24 cellular contexts compared by ENCODE assay signal in the genomic region with DNA sequence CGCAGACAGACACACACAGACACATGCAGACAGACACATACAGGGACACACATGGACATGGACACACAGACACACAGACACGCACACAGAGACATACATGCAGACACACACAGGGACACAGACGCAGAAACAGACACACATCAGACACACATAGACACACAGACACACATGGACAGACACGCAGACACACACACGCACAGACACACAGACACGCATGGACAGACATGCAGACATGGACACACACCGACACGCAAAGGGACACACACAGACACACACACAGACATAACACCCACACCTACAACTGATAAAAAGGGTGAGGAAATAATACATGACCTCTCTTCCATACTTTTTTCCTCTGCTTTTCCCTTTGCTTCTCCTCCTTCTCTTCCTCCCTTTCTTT. TPM values are rescaled to one million over a fixed set of nuclear protein-coding genes. Genes with fewer than 3 reads are reported as not detected.
"Had no signal": no experiment of that assay in that cellular context is flagged by ENCODE, and none has a peak within 500 bp of the region (broad histone marks: within the 10 kb centered on the region; RNA-seq: fewer than 3 reads in every experiment).

No MANE protein-coding gene starts in this region.

- FAIRE-seq: RCC 7860 had no signal

- H3K4me1 ChIP-seq: SJSA1 had no signal

- H3K4me3 ChIP-seq: MG63, SJSA1 had no signal

- ATAC-seq: activated CD8-positive, alpha-beta memory T cell treated with anti-CD3 and anti-CD28 coated beads, Interleukin-2, amount 10 ng/mL, durations not matched to agents 7 days and 5 days; SK-N-SH treated with all-trans-retinoic acid at 6 μM for 48 hours had no signal

- H3K27me3 ChIP-seq: MG63 had no signal

- H3K9me3 ChIP-seq: MG63, SJSA1 had no signal

- H3K36me3 ChIP-seq: MG63, SJSA1 had no signal

- DNase-seq: activated B cell treated with CpG ODN at 0.5 μM for 24 hours; activated CD4-positive, alpha-beta T cell treated with anti-CD3 and anti-CD28 coated beads for 1 hour; activated CD4-positive, alpha-beta T cell treated with anti-CD3 and anti-CD28 coated beads, Interleukin-2, amount 10 ng/mL, durations not matched to agents 24 days and 14 days; activated CD4-positive, alpha-beta T cell treated with anti-CD3 and anti-CD28 coated beads, Interleukin-2, amount 50 U/mL, for 48 hours; activated CD8-positive, alpha-beta memory T cell treated with anti-CD3 and anti-CD28 coated beads, Interleukin-2, amount 10 ng/mL, durations not matched to agents 7 days and 5 days; activated effector memory CD4-positive, alpha-beta T cell treated with Interleukin-2 at 50 U/mL for 16 hours; activated naive CD4-positive, alpha-beta T cell; activated T-cell treated with anti-CD3 and anti-CD28 coated beads, Interleukin-2, amount 50 U/mL, for 24 hours; amniotic stem cell; cerebellar nuclear complex; MG63; MV-4-11; NCI-H1092 treated with DMSO at 0.1 percent for 48 hours; NCI-H1417 treated with DMSO at 0.1 percent for 48 hours; NCI-H1694 treated with DMSO at 0.1 percent for 48 hours; NCI-H2029 treated with DMSO at 0.1 percent for 48 hours; NCI-H345; NCI-H510A treated with DMSO at 0.1 percent for 48 hours; NK-92 treated with Interleukin-12 subunit alpha and Interleukin-12 subunit beta, amount 100 ng/mL, for 24 hours; SHP77 had no signal

- H3K27ac ChIP-seq: SJSA1 had no signal

RNA-seq across cellular contexts. Expression of a gene that starts 27.4 kb away (rescaled TPM):
- total RNA-seq: activated CD4-positive, alpha-beta T cell treated with anti-CD3 and anti-CD28 coated beads, Interleukin-2, amount 10 ng/mL, durations not matched to agents 24 days and 14 days; activated CD8-positive, alpha-beta memory T cell treated with anti-CD3 and anti-CD28 coated beads, Interleukin-2, amount 10 ng/mL, durations not matched to agents 7 days and 5 days; activated T-helper 1 cell treated with anti-CD3 and anti-CD28 coated beads, Interleukin-12 subunit alpha, Interleukin-12 subunit beta, Interleukin-2, Interleukin-4 antibody, amounts not matched to agents 30 ng/mL and 10 ng/mL and 1 ng/mL, durations not matched to agents 14 hours and 24 hours and 36 hours had no signal
